In the genomic region with DNA sequence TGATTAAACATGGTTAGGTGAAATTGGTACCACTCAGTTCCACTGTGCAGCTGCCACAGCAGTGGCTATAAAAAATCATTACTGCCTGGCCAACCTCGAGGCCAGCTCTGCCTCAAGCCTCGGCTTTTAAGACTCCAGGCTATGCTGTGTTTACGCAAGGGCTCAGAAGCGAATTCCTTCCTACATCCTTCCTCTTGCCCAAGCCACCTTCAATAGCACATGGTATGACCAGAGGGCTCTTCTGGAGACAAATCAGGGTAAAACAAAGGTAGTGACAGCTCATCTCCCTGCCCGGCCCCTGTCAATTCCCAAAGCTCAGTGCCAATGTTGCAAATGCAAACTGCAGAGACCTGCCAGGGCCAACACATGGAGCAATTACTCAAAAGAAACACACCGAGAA, we compare ENCODE assay signal across 12 cellular contexts. TPM values are rescaled to one million over a fixed set of nuclear protein-coding genes. Genes with fewer than 3 reads are reported as not detected.
A peak's percentile ranks its signal among the peaks of the same experiment; 100 is the strongest.
DNase-seq lines count a peak whose midpoint lies in the region; ATAC-seq and TF ChIP-seq lines count a peak whose summit lies in the region.
"Had no signal": no experiment of that assay in that cellular context is flagged by ENCODE, and none has a peak within 500 bp of the region (broad histone marks: within the 10 kb centered on the region; RNA-seq: fewer than 3 reads in every experiment).

No MANE protein-coding gene starts in this region.

- WGBS in esophagus squamous epithelium, 2 donors, result 23 to 29% methylated on average over 4 to 6 of the region's 6 CpGs

- ATAC-seq in GM21390 (IDR thresholded peaks at IDR 0.05; ENCODE audit: unreplicated experiment), result no peak

- POLR2A ChIA-PET in GM10248 (lab: Yijun Ruan, JAX), result no interaction called here

- intact Hi-C loops in vagina (cut with DNase I) (no loop called here), esophagus squamous epithelium (cut with DNase I) (no loop called here)

- H3K4me3 ChIP-seq in cardiac fibroblast (replicated peaks in 1 of 2; ENCODE audit: low read depth in 2 of 2, low read length in 2 of 2) (no peak overlapping the region), vagina (no peak overlapping the region), esophagus squamous epithelium (no peak overlapping the region)
- H3K4me3 ChIP-seq: testis had no signal

- H3K4me1 ChIP-seq in vagina (peaks cover 72% of the 10 kb centered on the region), esophagus squamous epithelium (peaks cover 3 to 61% (median 33%) of the 10 kb centered on the region in 3 donors)

- H3K36me3 ChIP-seq in vagina (no peaks in the 10 kb centered on the region), esophagus squamous epithelium (peaks cover 0 to 24% (median 0%) of the 10 kb centered on the region in 3 donors)

- no peaks in the 10 kb centered on the region for H3K9me3 ChIP-seq in vagina
- H3K9me3 ChIP-seq in esophagus squamous epithelium, result no peaks in the 10 kb centered on the region
- H3K9me3 ChIP-seq: testis had no signal

- CTCF ChIA-PET in GM10248 (lab: Yijun Ruan, JAX), result interaction anchor here (0.7 to 4.9 kb wide), 4 partner anchors 10 to 27 kb away, joined by 3 to 21 read pairs (median 3); no protein-coding TSS in a partner anchor

- H3K27ac ChIP-seq in vagina, result peak overlapping the region; percentile 31
- H3K27ac ChIP-seq in esophagus squamous epithelium, result peak overlapping the region in 1 of 4 donors; percentile 44

- H3K27me3 ChIP-seq in vagina (no peaks in the 10 kb centered on the region), esophagus squamous epithelium (peaks cover 0 to 81% (median 0%) of the 10 kb centered on the region in 4 donors)
- H3K27me3 ChIP-seq: testis had no signal

- no peak for TF ChIP-seq POLR2A in vagina (IDR thresholded peaks at IDR 0.05)
- no peak for TF ChIP-seq POLR2A in esophagus squamous epithelium (IDR thresholded peaks at IDR 0.05)

- no peak for TF ChIP-seq CTCF in cardiac fibroblast (IDR thresholded peaks at IDR 0.05; ENCODE audit: low read depth, low read length)
- TF ChIP-seq CTCF in vagina (IDR thresholded peaks at IDR 0.05), result no peak
- no peak for TF ChIP-seq CTCF in GM10248 (IDR thresholded peaks at IDR 0.05; ENCODE audit: control extremely low read depth, extremely low read depth, low read depth, missing control alignments)
- no peak for TF ChIP-seq CTCF in esophagus squamous epithelium (IDR thresholded peaks at IDR 0.05)

- DNase-seq in SIG-M5 treated with dmso at 0.1 percent for 504 hours (lab: John Stamatoyannopoulos, UW; ENCODE audit: unreplicated experiment) (peak; percentile 15), SIG-M5 (lab: John Stamatoyannopoulos, UW) (no peak), cardiac fibroblast (ENCODE audit: low read depth in 2 of 2) (peak; percentile 58 to 60), kidney tubule cell (ENCODE audit: low spot score) (peak; percentile 38), vagina (ENCODE audit: extremely low spot score in 2 of 2) (no peak), GM10248 (ENCODE audit: extremely low spot score) (no peak), esophagus squamous epithelium (lab: John Stamatoyannopoulos, UW) (no peak)
- DNase-seq: activated CD8-positive, alpha-beta memory T cell treated with anti-CD3 and anti-CD28 coated beads for 24 hours; NCI-H774; stimulated activated CD4-positive, alpha-beta T cell treated with anti-CD3 and anti-CD28 coated beads, Interleukin-12 subunit alpha, Interleukin-12 subunit beta, amount 100 ng/mL, for 4 hours; testis had no signal

RNA-seq across cellular contexts. Expression of gene NUAK1, which starts 31.9 kb away (rescaled TPM):
- total RNA-seq in vagina, result 22.8 TPM
- 1 to 10 TPM; 1.1 to 5.1 (median 2.3) TPM for total RNA-seq in esophagus squamous epithelium

Comparison
In these comparisons a context has a peak if more than half of its experiments do, and no peak if none do; other contexts are left out.
1. DNase-seq: peak in SIG-M5 treated with dmso at 0.1 percent for 504 hours (single experiment), cardiac fibroblast (2 of 2) and kidney tubule cell (single experiment); none in SIG-M5 (single experiment), vagina (0 of 2), GM10248 (single experiment) and esophagus squamous epithelium (single experiment).